In genomic region chr2:127649100-127649611, GRCh38 we compare ENCODE assay signal across 12 cellular contexts. TPM values are rescaled to one million over a fixed set of nuclear protein-coding genes. Genes with fewer than 3 reads are reported as not detected.
A peak's percentile ranks its signal among the peaks of the same experiment; 100 is the strongest.
DNase-seq lines count a peak whose midpoint lies in the region; ATAC-seq, FAIRE-seq and TF ChIP-seq lines count a peak whose summit lies in the region.
"Had no signal": no experiment of that assay in that cellular context is flagged by ENCODE, and none has a peak within 500 bp of the region (broad histone marks: within the 10 kb centered on the region; RNA-seq: fewer than 3 reads in every experiment).

No MANE protein-coding gene starts in this region.

- peak overlapping the region; percentile 81 for H2AFZ ChIP-seq in neural progenitor cell (replicated peaks)

- H3K4me3 Mint-ChIP-seq in CD4-positive, alpha-beta T cell = no peak overlapping the region
- H3K4me3 Mint-ChIP-seq in neural progenitor cell = no peak overlapping the region
- H3K4me3 Mint-ChIP-seq: natural killer cell had no signal

- no peak overlapping the region for H3K9ac ChIP-seq in neural progenitor cell

- ATAC-seq in CD4-positive, alpha-beta T cell (ENCODE audit: poor library complexity) = peak; percentile 54
- no peak for ATAC-seq in HG02763 (IDR thresholded peaks at IDR 0.05; ENCODE audit: unreplicated experiment)

- H3K4me3 ChIP-seq in coronary artery (peak overlapping the region; percentile 19), neural progenitor cell (no peak overlapping the region)

- H3K9me3 ChIP-seq in CD4-positive, alpha-beta T cell (ENCODE audit: control insufficient read depth, low read length) = no peaks in the 10 kb centered on the region
- no peaks in the 10 kb centered on the region for H3K9me3 ChIP-seq in neural progenitor cell (ENCODE audit: low read depth)
- H3K9me3 ChIP-seq: breast epithelium had no signal

- POLR2A ChIA-PET in CD4-positive, alpha-beta T cell (lab: Charles Lee) = interaction anchor here (0.6 to 3.1 kb wide), 4 partner anchors 45 to 122 kb away, joined by 3 to 20 read pairs (median 6); partner anchors contain the start of genes IWS1 and SFT2D3

- no peaks in the 10 kb centered on the region for H3K27me3 Mint-ChIP-seq in CD4-positive, alpha-beta T cell
- peaks cover 12% of the 10 kb centered on the region for H3K27me3 Mint-ChIP-seq in neural progenitor cell (ENCODE audit: insufficient read depth, low read depth)

- H4K20me1 ChIP-seq in neural progenitor cell (ENCODE audit: low read depth) = no peaks in the 10 kb centered on the region

- no peak for FAIRE-seq in frontal cortex (lab: Jason Lieb, UNC)

- TF ChIP-seq CTCF in CD4-positive, alpha-beta T cell (IDR thresholded peaks at IDR 0.05) = no peak
- TF ChIP-seq CTCF in coronary artery (IDR thresholded peaks at IDR 0.05) (no peak), neural progenitor cell (IDR thresholded peaks at IDR 0.05) (no peak)

- H3K4me1 Mint-ChIP-seq in CD4-positive, alpha-beta T cell (ENCODE audit: low read depth) = peaks cover 39% of the 10 kb centered on the region
- H3K4me1 Mint-ChIP-seq in neural progenitor cell = peaks cover 55% of the 10 kb centered on the region

- H3K9me3 Mint-ChIP-seq in CD4-positive, alpha-beta T cell = no peaks in the 10 kb centered on the region
- H3K9me3 Mint-ChIP-seq in neural progenitor cell = no peaks in the 10 kb centered on the region
- H3K9me3 Mint-ChIP-seq: natural killer cell had no signal

- no peaks in the 10 kb centered on the region for H3F3A ChIP-seq in neural progenitor cell (ENCODE audit: low read depth)

- H3K79me2 ChIP-seq in neural progenitor cell (ENCODE audit: low read depth) = no peaks in the 10 kb centered on the region

- peak in 2 of 10 experiments; percentile 14 to 20 for DNase-seq in CD4-positive, alpha-beta T cell
- DNase-seq in NCI-H1694 (lab: John Stamatoyannopoulos, UW) = peak; percentile 84
- no peak for DNase-seq in coronary artery (ENCODE audit: low spot score)
- no peak for DNase-seq in neural progenitor cell (ENCODE audit: low spot score)
- no peak for DNase-seq in GM19238 (ENCODE audit: insufficient read length, low spot score)
- no peak for DNase-seq in frontal cortex (ENCODE audit: low spot score in 2 of 2)
- no peak for DNase-seq in germinal center (ENCODE audit: low spot score)

- intact Hi-C loops in CD4-positive, alpha-beta T cell (cut with DNase I, micrococcal nuclease) = loop anchor here (1.0 to 10.0 kb wide), 6 partner anchors 58 to 564 kb away; partner anchors contain the start of genes IWS1 (in 2 of the 2) and WDR33 (in 1 of the 2)

- peak overlapping the region; percentile 81 for H3K27ac Mint-ChIP-seq in CD4-positive, alpha-beta T cell
- no peak overlapping the region for H3K27ac Mint-ChIP-seq in neural progenitor cell

- CTCF ChIA-PET in CD4-positive, alpha-beta T cell (lab: Charles Lee) = interaction anchor here (1.0 to 5.0 kb wide), 5 partner anchors 10 to 58 kb away, joined by 3 to 78 read pairs (median 4); no protein-coding TSS in a partner anchor

- H3K27ac ChIP-seq in CD4-positive, alpha-beta T cell (ENCODE audit: low read depth, low read length) = no peak overlapping the region
- peak overlapping the region; percentile 58 to 77 for H3K27ac ChIP-seq in coronary artery
- no peak overlapping the region for H3K27ac ChIP-seq in neural progenitor cell

- no peaks in the 10 kb centered on the region for H3K36me3 Mint-ChIP-seq in CD4-positive, alpha-beta T cell (ENCODE audit: low read depth)
- no peaks in the 10 kb centered on the region for H3K36me3 Mint-ChIP-seq in neural progenitor cell
- H3K36me3 Mint-ChIP-seq: natural killer cell had no signal

- H3K4me1 ChIP-seq in neural progenitor cell = peaks cover 8% of the 10 kb centered on the region
- H3K4me1 ChIP-seq: breast epithelium had no signal

- H3K27me3 ChIP-seq in CD4-positive, alpha-beta T cell (ENCODE audit: control insufficient read depth, insufficient read depth, low read length) = no peaks in the 10 kb centered on the region
- H3K27me3 ChIP-seq in neural progenitor cell = no peaks in the 10 kb centered on the region
- H3K27me3 ChIP-seq: breast epithelium had no signal

- H3K4me2 ChIP-seq in neural progenitor cell = no peak overlapping the region

- H3K36me3 ChIP-seq in neural progenitor cell = no peaks in the 10 kb centered on the region
- H3K36me3 ChIP-seq: breast epithelium had no signal

RNA-seq across cellular contexts. Expression of gene GPR17, which starts 3.2 kb away (rescaled TPM):
- not detected for total RNA-seq in CD4-positive, alpha-beta T cell
- total RNA-seq in neural progenitor cell (ENCODE audit: low replicate concordance) (not detected in 2 replicates), frontal cortex (4.1 TPM)
- total RNA-seq: activated CD8-positive, alpha-beta memory T cell treated with anti-CD3 and anti-CD28 coated beads for 36 hours; breast epithelium; glomerular endothelial cell; natural killer cell had no signal

RNA-seq across cellular contexts. Expression of gene LIMS2, which starts 26.2 kb away (rescaled TPM):
- 1 to 10 TPM; 6.1 to 7.0 TPM for total RNA-seq in CD4-positive, alpha-beta T cell
- total RNA-seq in neural progenitor cell (ENCODE audit: low replicate concordance) (1.2 TPM in 1 of 2 replicates, not detected in the other), frontal cortex (1.2 TPM)

RNA-seq across cellular contexts. Expression of gene SFT2D3, which starts 52.1 kb away (rescaled TPM):
- 1 to 10 TPM; 8.5 to 8.9 TPM for total RNA-seq in CD4-positive, alpha-beta T cell
- total RNA-seq in neural progenitor cell (ENCODE audit: low replicate concordance) (22.8 and 30.6 TPM in 2 replicates), frontal cortex (10.2 TPM)

Comparison
In these comparisons a context has a peak if more than half of its experiments do, and no peak if none do; other contexts are left out.
1. H3K27ac ChIP-seq: peak in coronary artery (2 of 2); none in CD4-positive, alpha-beta T cell (single experiment) and neural progenitor cell (single experiment).